8 cellular contexts compared by ENCODE assay signal in genomic region chr9:112037281-112038016, GRCh38.
DNase-seq lines count a peak whose midpoint lies in the region; ATAC-seq, FAIRE-seq and TF ChIP-seq lines count a peak whose summit lies in the region.

No MANE protein-coding gene starts in this region.

- FAIRE-seq in frontal cortex (lab: Jason Lieb, UNC), result no peak

- H3K36me3 ChIP-seq in SJCRH30, result no peaks in the 10 kb centered on the region; the same call in 1 of the 2 replicates
- peaks cover 0 to 29% (median 0%) of the 10 kb centered on the region in 6 donors for H3K36me3 ChIP-seq in spleen

- H3K9me3 ChIP-seq in SJCRH30 (replicated peaks), result no peaks in the 10 kb centered on the region
- no peaks in the 10 kb centered on the region for H3K9me3 ChIP-seq in spleen

- H3K27me3 Mint-ChIP-seq in activated naive CD8-positive, alpha-beta T cell treated with anti-CD3 and anti-CD28 coated beads, Interleukin-2, amount 10 ng/mL, durations not matched to agents 7 days and 5 days, result no peaks in the 10 kb centered on the region

- H3K27me3 ChIP-seq in SJCRH30 (no peaks in the 10 kb centered on the region), spleen (replicated peaks in 1 of 7) (no peaks in the 10 kb centered on the region)

- POLR2A ChIA-PET in activated naive CD8-positive, alpha-beta T cell treated with anti-CD3 and anti-CD28 coated beads, Interleukin-2, amount 10 ng/mL, durations not matched to agents 7 days and 5 days (lab: Charles Lee), result interaction anchor here (1.0 to 2.5 kb wide), 2 partner anchors 31 to 141 kb away, joined by 3 to 10 read pairs; partner anchors contain the start of gene UGCG

- peaks cover 56% of the 10 kb centered on the region for H3K4me1 Mint-ChIP-seq in activated naive CD8-positive, alpha-beta T cell treated with anti-CD3 and anti-CD28 coated beads, Interleukin-2, amount 10 ng/mL, durations not matched to agents 7 days and 5 days

- TF ChIP-seq POLR2A in spleen (IDR thresholded peaks at IDR 0.05), result no peak

- peak overlapping the region; percentile 87 for H3K27ac Mint-ChIP-seq in activated naive CD8-positive, alpha-beta T cell treated with anti-CD3 and anti-CD28 coated beads, Interleukin-2, amount 10 ng/mL, durations not matched to agents 7 days and 5 days

- H3K4me1 ChIP-seq in SJCRH30, result peaks cover 44% of the 10 kb centered on the region
- peaks cover 26 to 77% (median 66%) of the 10 kb centered on the region in 6 donors for H3K4me1 ChIP-seq in spleen

- H3K4me3 Mint-ChIP-seq in activated naive CD8-positive, alpha-beta T cell treated with anti-CD3 and anti-CD28 coated beads, Interleukin-2, amount 10 ng/mL, durations not matched to agents 7 days and 5 days, result peak overlapping the region; percentile 33

- 36 to 51% (median 46%) methylated on average over 2 of the region's 2 CpGs for WGBS in spleen, 5 donors

- H3K9me3 Mint-ChIP-seq in activated naive CD8-positive, alpha-beta T cell treated with anti-CD3 and anti-CD28 coated beads, Interleukin-2, amount 10 ng/mL, durations not matched to agents 7 days and 5 days, result peaks cover 2% of the 10 kb centered on the region

- peak; percentile 42 for DNase-seq in GM10266 (ENCODE audit: extremely low spot score)
- peak; percentile 55 to 71 for DNase-seq in SJCRH30
- DNase-seq in activated naive CD8-positive, alpha-beta T cell treated with anti-CD3 and anti-CD28 coated beads, Interleukin-2, amount 10 ng/mL, durations not matched to agents 7 days and 5 days, result peak; percentile 69
- DNase-seq in spleen, result peak; percentile 80
- DNase-seq in frontal cortex (ENCODE audit: low spot score in 2 of 2), result no peak
- DNase-seq in LoVo (ENCODE audit: low spot score), result no peak
- no peak for DNase-seq in NCI-H1694 treated with DMSO at 0.1 percent for 48 hours (lab: John Stamatoyannopoulos, UW)

- TF ChIP-seq CTCF in GM10266 (IDR thresholded peaks at IDR 0.05; ENCODE audit: control insufficient read depth, insufficient read depth, low read depth, missing control alignments) (no peak), spleen (IDR thresholded peaks at IDR 0.05 in 8 of 11, conservative IDR thresholded peaks at IDR 0.05 in 3 of 11) (no peak)

- intact Hi-C loops in spleen (cut with DNase I; ENCODE audit: low total_unique reads), result no loop called here

- ATAC-seq in HG02678 (IDR thresholded peaks at IDR 0.05; ENCODE audit: unreplicated experiment), result peak; percentile 56
- ATAC-seq in activated naive CD8-positive, alpha-beta T cell treated with anti-CD3 and anti-CD28 coated beads, Interleukin-2, amount 10 ng/mL, durations not matched to agents 7 days and 5 days (ENCODE audit: low read depth), result peak; percentile 95

- H3K4me3 ChIP-seq in SJCRH30 (no peak overlapping the region), spleen (peak overlapping the region in 1 of 8 donors; percentile 10)

- H3K27ac ChIP-seq in SJCRH30, result peak overlapping the region; percentile 36
- H3K27ac ChIP-seq in spleen, result peak overlapping the region; percentile 40 to 79 (median 68)

- peaks cover 42% of the 10 kb centered on the region for H3K36me3 Mint-ChIP-seq in activated naive CD8-positive, alpha-beta T cell treated with anti-CD3 and anti-CD28 coated beads, Interleukin-2, amount 10 ng/mL, durations not matched to agents 7 days and 5 days

Comparison
In these comparisons a context has a peak if more than half of its experiments do, and no peak if none do; other contexts are left out.
1. DNase-seq: peak in GM10266 (single experiment), SJCRH30 (2 of 2), activated naive CD8-positive, alpha-beta T cell treated with anti-CD3 and anti-CD28 coated beads, Interleukin-2, amount 10 ng/mL, durations not matched to agents 7 days and 5 days (single experiment) and spleen (single experiment); none in frontal cortex (0 of 2), LoVo (single experiment) and NCI-H1694 treated with DMSO at 0.1 percent for 48 hours (single experiment).